Comparison of ENCODE assay signal across 1 cellular context in the genomic region with DNA sequence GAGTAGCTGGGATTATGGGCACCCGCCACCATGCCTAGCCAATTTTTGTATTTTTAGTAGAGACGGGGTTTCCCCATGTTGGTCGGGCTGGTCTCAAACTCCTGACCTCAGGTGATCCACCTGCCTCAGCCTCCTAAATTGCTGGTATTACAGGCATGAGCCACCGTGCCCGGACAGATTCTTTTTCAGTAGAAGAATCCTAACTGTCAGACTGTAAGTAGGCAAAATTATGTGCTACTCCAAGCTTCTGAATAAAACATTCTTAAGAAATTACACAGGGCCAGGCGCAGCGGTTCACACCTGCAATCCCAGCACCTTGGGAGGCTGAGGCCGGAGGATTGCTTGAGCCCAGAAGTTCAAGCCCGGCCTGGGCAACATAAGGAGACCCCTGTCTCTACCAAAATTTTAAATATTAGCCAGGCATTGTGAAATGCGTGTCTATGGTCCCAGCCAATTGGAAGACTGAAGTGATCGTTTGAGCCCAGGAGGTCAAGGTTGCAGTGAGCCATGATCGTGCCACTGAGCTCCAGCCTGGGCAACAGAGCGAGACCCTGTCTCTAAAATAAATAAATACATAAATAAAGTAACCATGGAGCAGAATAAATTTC.
A peak's percentile ranks its signal among the peaks of the same experiment; 100 is the strongest.
TF ChIP-seq lines count a peak whose summit lies in the region.

No MANE protein-coding gene starts in this region.

TF ChIP-seq in HepG2, 621 proteins besides CTCF, POLR2A, EP300 and RAD21 (continued from another document and continues in another):
- TF ChIP-seq, protein P1, sequence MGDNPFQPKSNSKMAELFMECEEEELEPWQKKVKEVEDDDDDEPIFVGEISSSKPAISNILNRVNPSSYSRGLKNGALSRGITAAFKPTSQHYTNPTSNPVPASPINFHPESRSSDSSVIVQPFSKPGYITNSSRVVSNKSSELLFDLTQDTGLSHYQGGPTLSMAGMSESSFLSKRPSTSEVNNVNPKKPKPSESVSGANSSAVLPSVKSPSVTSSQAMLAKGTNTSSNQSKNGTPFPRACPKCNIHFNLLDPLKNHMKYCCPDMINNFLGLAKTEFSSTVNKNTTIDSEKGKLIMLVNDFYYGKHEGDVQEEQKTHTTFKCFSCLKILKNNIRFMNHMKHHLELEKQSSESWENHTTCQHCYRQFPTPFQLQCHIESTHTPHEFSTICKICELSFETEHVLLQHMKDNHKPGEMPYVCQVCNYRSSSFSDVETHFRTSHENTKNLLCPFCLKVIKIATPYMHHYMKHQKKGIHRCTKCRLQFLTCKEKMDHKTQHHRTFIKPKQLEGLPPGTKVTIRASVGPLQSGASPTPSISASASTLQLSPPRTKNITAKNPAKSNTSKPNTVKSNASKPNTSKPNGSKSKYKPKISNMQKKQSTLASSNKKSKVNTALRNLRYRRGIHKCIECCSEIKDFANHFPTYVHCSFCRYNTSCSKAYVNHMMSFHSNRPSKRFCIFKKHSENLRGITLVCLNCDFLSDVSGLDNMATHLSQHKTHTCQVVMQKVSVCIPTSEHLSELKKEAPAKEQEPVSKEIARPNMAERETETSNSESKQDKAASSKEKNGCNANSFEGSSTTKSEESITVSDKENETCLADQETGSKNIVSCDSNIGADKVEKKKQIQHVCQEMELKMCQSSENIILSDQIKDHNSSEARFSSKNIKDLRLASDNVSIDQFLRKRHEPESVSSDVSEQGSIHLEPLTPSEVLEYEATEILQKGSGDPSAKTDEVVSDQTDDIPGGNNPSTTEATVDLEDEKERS (CRISPR knock-in tag; IDR thresholded peaks at IDR 0.05): peak; percentile 32; the same call in 1 of the 2 replicates
- no peak for TF ChIP-seq ZNF441 (CRISPR knock-in tag; IDR thresholded peaks at IDR 0.05; ENCODE audit: borderline replicate concordance)
- TF ChIP-seq JUNB (CRISPR knock-in tag; IDR thresholded peaks at IDR 0.05; ENCODE audit: borderline replicate concordance): no peak
- no peak for TF ChIP-seq RBM39 (IDR thresholded peaks at IDR 0.05; ENCODE audit: low read depth, low read length, poor library complexity, severe bottlenecking)
- TF ChIP-seq, protein P2, sequence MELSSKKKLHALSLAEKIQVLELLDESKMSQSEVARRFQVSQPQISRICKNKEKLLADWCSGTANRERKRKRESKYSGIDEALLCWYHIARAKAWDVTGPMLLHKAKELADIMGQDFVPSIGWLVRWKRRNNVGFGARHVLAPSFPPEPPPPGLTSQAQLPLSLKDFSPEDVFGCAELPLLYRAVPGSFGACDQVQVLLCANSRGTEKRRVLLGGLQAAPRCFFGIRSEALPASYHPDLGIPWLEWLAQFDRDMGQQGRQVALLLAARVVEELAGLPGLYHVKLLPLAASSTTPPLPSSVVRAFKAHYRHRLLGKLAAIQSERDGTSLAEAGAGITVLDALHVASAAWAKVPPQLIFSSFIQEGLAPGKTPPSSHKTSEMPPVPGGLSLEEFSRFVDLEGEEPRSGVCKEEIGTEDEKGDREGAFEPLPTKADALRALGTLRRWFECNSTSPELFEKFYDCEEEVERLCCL (CRISPR knock-in tag; IDR thresholded peaks at IDR 0.05; ENCODE audit: borderline replicate concordance): no peak
- no peak for TF ChIP-seq NCOA1 (CRISPR knock-in tag; IDR thresholded peaks at IDR 0.05)
- no peak for TF ChIP-seq TCF12 (IDR thresholded peaks at IDR 0.05)
- TF ChIP-seq TCF12 (CRISPR knock-in tag; IDR thresholded peaks at IDR 0.05): no peak
- TF ChIP-seq RAD51 (IDR thresholded peaks at IDR 0.05; ENCODE audit: borderline replicate concordance): no peak
- no peak for TF ChIP-seq JDP2 (CRISPR knock-in tag; IDR thresholded peaks at IDR 0.05; ENCODE audit: borderline replicate concordance)
- no peak for TF ChIP-seq MAFK (conservative IDR thresholded peaks at IDR 0.05 in 1 of 2, IDR thresholded peaks at IDR 0.05 in 1 of 2; ENCODE audit: low read length in 2 of 2)
- TF ChIP-seq, protein P3, sequence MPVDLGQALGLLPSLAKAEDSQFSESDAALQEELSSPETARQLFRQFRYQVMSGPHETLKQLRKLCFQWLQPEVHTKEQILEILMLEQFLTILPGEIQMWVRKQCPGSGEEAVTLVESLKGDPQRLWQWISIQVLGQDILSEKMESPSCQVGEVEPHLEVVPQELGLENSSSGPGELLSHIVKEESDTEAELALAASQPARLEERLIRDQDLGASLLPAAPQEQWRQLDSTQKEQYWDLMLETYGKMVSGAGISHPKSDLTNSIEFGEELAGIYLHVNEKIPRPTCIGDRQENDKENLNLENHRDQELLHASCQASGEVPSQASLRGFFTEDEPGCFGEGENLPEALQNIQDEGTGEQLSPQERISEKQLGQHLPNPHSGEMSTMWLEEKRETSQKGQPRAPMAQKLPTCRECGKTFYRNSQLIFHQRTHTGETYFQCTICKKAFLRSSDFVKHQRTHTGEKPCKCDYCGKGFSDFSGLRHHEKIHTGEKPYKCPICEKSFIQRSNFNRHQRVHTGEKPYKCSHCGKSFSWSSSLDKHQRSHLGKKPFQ (CRISPR knock-in tag; IDR thresholded peaks at IDR 0.05; ENCODE audit: insufficient replicate concordance): no peak
- TF ChIP-seq, protein P4, sequence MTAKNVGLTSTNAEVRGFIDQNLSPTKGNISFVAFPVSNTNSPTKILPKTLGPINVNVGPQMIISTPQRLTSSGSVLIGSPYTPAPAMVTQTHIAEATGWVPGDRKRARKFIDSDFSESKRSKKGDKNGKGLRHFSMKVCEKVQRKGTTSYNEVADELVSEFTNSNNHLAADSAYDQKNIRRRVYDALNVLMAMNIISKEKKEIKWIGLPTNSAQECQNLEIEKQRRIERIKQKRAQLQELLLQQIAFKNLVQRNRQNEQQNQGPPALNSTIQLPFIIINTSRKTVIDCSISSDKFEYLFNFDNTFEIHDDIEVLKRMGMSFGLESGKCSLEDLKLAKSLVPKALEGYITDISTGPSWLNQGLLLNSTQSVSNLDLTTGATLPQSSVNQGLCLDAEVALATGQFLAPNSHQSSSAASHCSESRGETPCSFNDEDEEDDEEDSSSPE (CRISPR knock-in tag; IDR thresholded peaks at IDR 0.05): no peak
- TF ChIP-seq ZNF317 (CRISPR knock-in tag; IDR thresholded peaks at IDR 0.05): no peak
- TF ChIP-seq BRCA1 (CRISPR knock-in tag; IDR thresholded peaks at IDR 0.05): no peak
- TF ChIP-seq, protein P5, sequence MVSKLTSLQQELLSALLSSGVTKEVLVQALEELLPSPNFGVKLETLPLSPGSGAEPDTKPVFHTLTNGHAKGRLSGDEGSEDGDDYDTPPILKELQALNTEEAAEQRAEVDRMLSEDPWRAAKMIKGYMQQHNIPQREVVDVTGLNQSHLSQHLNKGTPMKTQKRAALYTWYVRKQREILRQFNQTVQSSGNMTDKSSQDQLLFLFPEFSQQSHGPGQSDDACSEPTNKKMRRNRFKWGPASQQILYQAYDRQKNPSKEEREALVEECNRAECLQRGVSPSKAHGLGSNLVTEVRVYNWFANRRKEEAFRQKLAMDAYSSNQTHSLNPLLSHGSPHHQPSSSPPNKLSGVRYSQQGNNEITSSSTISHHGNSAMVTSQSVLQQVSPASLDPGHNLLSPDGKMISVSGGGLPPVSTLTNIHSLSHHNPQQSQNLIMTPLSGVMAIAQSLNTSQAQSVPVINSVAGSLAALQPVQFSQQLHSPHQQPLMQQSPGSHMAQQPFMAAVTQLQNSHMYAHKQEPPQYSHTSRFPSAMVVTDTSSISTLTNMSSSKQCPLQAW (CRISPR knock-in tag; IDR thresholded peaks at IDR 0.05): peak; percentile 58
- no peak; the same call in 1 of the 2 replicates for TF ChIP-seq CREM (IDR thresholded peaks at IDR 0.05)
- no peak for TF ChIP-seq CREM (CRISPR knock-in tag; IDR thresholded peaks at IDR 0.05)
- TF ChIP-seq ZNF543 (CRISPR knock-in tag; IDR thresholded peaks at IDR 0.05): no peak
- TF ChIP-seq FOXJ3 (CRISPR knock-in tag; IDR thresholded peaks at IDR 0.05; ENCODE audit: borderline replicate concordance): no peak
- no peak for TF ChIP-seq NONO (IDR thresholded peaks at IDR 0.05)
- TF ChIP-seq NONO (CRISPR knock-in tag; conservative IDR thresholded peaks at IDR 0.05): no peak
- TF ChIP-seq, protein P6, sequence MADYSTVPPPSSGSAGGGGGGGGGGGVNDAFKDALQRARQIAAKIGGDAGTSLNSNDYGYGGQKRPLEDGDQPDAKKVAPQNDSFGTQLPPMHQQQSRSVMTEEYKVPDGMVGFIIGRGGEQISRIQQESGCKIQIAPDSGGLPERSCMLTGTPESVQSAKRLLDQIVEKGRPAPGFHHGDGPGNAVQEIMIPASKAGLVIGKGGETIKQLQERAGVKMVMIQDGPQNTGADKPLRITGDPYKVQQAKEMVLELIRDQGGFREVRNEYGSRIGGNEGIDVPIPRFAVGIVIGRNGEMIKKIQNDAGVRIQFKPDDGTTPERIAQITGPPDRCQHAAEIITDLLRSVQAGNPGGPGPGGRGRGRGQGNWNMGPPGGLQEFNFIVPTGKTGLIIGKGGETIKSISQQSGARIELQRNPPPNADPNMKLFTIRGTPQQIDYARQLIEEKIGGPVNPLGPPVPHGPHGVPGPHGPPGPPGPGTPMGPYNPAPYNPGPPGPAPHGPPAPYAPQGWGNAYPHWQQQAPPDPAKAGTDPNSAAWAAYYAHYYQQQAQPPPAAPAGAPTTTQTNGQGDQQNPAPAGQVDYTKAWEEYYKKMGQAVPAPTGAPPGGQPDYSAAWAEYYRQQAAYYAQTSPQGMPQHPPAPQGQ (CRISPR knock-in tag; IDR thresholded peaks at IDR 0.05; ENCODE audit: borderline replicate concordance): no peak
- TF ChIP-seq MAFF (IDR thresholded peaks at IDR 0.05; ENCODE audit: low read depth, low read length): no peak
- no peak for TF ChIP-seq SIX4 (CRISPR knock-in tag; IDR thresholded peaks at IDR 0.05)
- no peak for TF ChIP-seq ZFP1 (CRISPR knock-in tag; IDR thresholded peaks at IDR 0.05)
- peak; percentile 65; the same call in 1 of the 2 replicates for TF ChIP-seq RCOR2 (CRISPR knock-in tag; IDR thresholded peaks at IDR 0.05)
- 0 out of 2 replicates have a peak, but pooled peaks have one; percentile 34 for TF ChIP-seq NCOR1 (IDR thresholded peaks at IDR 0.05; ENCODE audit: borderline replicate concordance, low read length)
- no peak for TF ChIP-seq NCOA2 (CRISPR knock-in tag; IDR thresholded peaks at IDR 0.05)
- no peak for TF ChIP-seq ZNF205 (CRISPR knock-in tag; IDR thresholded peaks at IDR 0.05)
- no peak for TF ChIP-seq SUZ12 (IDR thresholded peaks at IDR 0.05; ENCODE audit: low read depth, low read length)
- no peak for TF ChIP-seq KDM2A (CRISPR knock-in tag; IDR thresholded peaks at IDR 0.05; ENCODE audit: borderline replicate concordance, low read depth)
- no peak for TF ChIP-seq MAZ (IDR thresholded peaks at IDR 0.05; ENCODE audit: borderline replicate concordance, low read depth, low read length)
- no peak; the same call in 1 of the 2 replicates for TF ChIP-seq MAZ (CRISPR knock-in tag; IDR thresholded peaks at IDR 0.05; ENCODE audit: low read depth)
- TF ChIP-seq, protein P7, sequence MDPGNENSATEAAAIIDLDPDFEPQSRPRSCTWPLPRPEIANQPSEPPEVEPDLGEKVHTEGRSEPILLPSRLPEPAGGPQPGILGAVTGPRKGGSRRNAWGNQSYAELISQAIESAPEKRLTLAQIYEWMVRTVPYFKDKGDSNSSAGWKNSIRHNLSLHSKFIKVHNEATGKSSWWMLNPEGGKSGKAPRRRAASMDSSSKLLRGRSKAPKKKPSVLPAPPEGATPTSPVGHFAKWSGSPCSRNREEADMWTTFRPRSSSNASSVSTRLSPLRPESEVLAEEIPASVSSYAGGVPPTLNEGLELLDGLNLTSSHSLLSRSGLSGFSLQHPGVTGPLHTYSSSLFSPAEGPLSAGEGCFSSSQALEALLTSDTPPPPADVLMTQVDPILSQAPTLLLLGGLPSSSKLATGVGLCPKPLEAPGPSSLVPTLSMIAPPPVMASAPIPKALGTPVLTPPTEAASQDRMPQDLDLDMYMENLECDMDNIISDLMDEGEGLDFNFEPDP (CRISPR knock-in tag; conservative IDR thresholded peaks at IDR 0.05): no peak
- no peak for TF ChIP-seq ZBTB21 (CRISPR knock-in tag; IDR thresholded peaks at IDR 0.05)
- TF ChIP-seq GABPB1 (CRISPR knock-in tag; IDR thresholded peaks at IDR 0.05): no peak
- TF ChIP-seq ZNF749 (CRISPR knock-in tag; IDR thresholded peaks at IDR 0.05; ENCODE audit: borderline replicate concordance): no peak
- no peak for TF ChIP-seq ZBTB1 (CRISPR knock-in tag; IDR thresholded peaks at IDR 0.05; ENCODE audit: borderline replicate concordance)
- no peak for TF ChIP-seq TBX3 (IDR thresholded peaks at IDR 0.05; ENCODE audit: borderline replicate concordance)
- no peak for TF ChIP-seq IKZF1 (IDR thresholded peaks at IDR 0.05)
- TF ChIP-seq SP1 (IDR thresholded peaks at IDR 0.05): no peak
- TF ChIP-seq SP1 (CRISPR knock-in tag; IDR thresholded peaks at IDR 0.05): no peak
- TF ChIP-seq ZNF792 (CRISPR knock-in tag; IDR thresholded peaks at IDR 0.05): no peak
- TF ChIP-seq SNAI1 (CRISPR knock-in tag; IDR thresholded peaks at IDR 0.05; ENCODE audit: borderline replicate concordance): no peak
- no peak for TF ChIP-seq PHF8 (CRISPR knock-in tag; IDR thresholded peaks at IDR 0.05)
- TF ChIP-seq, protein P8, sequence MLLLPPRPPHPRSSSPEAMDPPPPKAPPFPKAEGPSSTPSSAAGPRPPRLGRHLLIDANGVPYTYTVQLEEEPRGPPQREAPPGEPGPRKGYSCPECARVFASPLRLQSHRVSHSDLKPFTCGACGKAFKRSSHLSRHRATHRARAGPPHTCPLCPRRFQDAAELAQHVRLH (CRISPR knock-in tag; IDR thresholded peaks at IDR 0.05; ENCODE audit: borderline replicate concordance, low read depth): no peak
- TF ChIP-seq, protein P9, sequence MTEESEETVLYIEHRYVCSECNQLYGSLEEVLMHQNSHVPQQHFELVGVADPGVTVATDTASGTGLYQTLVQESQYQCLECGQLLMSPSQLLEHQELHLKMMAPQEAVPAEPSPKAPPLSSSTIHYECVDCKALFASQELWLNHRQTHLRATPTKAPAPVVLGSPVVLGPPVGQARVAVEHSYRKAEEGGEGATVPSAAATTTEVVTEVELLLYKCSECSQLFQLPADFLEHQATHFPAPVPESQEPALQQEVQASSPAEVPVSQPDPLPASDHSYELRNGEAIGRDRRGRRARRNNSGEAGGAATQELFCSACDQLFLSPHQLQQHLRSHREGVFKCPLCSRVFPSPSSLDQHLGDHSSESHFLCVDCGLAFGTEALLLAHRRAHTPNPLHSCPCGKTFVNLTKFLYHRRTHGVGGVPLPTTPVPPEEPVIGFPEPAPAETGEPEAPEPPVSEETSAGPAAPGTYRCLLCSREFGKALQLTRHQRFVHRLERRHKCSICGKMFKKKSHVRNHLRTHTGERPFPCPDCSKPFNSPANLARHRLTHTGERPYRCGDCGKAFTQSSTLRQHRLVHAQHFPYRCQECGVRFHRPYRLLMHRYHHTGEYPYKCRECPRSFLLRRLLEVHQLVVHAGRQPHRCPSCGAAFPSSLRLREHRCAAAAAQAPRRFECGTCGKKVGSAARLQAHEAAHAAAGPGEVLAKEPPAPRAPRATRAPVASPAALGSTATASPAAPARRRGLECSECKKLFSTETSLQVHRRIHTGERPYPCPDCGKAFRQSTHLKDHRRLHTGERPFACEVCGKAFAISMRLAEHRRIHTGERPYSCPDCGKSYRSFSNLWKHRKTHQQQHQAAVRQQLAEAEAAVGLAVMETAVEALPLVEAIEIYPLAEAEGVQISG (CRISPR knock-in tag; IDR thresholded peaks at IDR 0.05): 0 out of 2 replicates have a peak, but pooled peaks have one; percentile 6
- no peak for TF ChIP-seq ISL2 (CRISPR knock-in tag; IDR thresholded peaks at IDR 0.05)
- TF ChIP-seq, protein P10, sequence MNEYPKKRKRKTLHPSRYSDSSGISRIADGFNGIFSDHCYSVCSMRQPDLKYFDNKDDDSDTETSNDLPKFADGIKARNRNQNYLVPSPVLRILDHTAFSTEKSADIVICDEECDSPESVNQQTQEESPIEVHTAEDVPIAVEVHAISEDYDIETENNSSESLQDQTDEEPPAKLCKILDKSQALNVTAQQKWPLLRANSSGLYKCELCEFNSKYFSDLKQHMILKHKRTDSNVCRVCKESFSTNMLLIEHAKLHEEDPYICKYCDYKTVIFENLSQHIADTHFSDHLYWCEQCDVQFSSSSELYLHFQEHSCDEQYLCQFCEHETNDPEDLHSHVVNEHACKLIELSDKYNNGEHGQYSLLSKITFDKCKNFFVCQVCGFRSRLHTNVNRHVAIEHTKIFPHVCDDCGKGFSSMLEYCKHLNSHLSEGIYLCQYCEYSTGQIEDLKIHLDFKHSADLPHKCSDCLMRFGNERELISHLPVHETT (CRISPR knock-in tag; conservative IDR thresholded peaks at IDR 0.05): no peak
- TF ChIP-seq ESRRA (CRISPR knock-in tag; IDR thresholded peaks at IDR 0.05; ENCODE audit: low read depth): no peak
